In the genomic region with DNA sequence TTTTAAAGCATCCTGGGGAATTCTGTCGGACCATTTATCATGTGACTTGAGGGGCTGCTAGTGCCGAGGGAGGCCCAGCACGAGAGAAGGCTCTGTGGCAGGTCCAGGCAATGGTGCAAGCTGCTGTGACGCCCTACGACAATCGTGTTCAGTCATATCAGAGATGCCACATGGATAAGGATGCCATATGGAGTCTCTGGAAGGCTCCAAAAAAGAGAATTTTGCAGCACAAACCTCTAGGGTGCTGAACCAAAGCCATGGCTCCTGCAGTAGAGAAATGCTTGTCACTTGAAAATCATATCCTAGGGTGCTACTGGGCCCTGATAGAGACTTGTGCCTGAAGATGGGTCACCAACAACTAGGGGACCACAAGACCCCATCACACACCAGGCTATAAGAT, we compare ENCODE assay signal across 32 cellular contexts. TPM values are rescaled to one million over a fixed set of nuclear protein-coding genes. Genes with fewer than 3 reads are reported as not detected.
"Had no signal": no experiment of that assay in that cellular context is flagged by ENCODE, and none has a peak within 500 bp of the region (broad histone marks: within the 10 kb centered on the region; RNA-seq: fewer than 3 reads in every experiment).

No MANE protein-coding gene starts in this region.

- H3K9me3 Mint-ChIP-seq: activated naive CD4-positive, alpha-beta T cell treated with anti-CD3 and anti-CD28 coated beads, Interleukin-2, amount 50 U/mL, for 24 hours; activated T-helper 17 cell treated with anti-CD3 and anti-CD28 coated beads, Interleukin-2, amount 50 U/mL, for 72 hours; effector memory CD8-positive, alpha-beta T cell; T-helper 2 cell treated with Interferon-gamma antibody and Interleukin-4, amounts not matched to agents 5 μg/mL and 100 μg/mL, for 36 hours had no signal

- DNase-seq: activated B cell treated with CpG ODN at 0.5 μM for 24 hours; activated CD4-positive, alpha-beta T cell treated with anti-CD3 and anti-CD28 coated beads for 48 hours; activated CD4-positive, alpha-beta T cell treated with anti-CD3 and anti-CD28 coated beads, Interleukin-2, amount 50 U/mL, for 1 hour; activated CD4-positive, alpha-beta T cell treated with anti-CD3 and anti-CD28 coated beads, Interleukin-2, amount 50 U/mL, for 48 hours; activated CD8-positive, alpha-beta memory T cell treated with anti-CD3 and anti-CD28 coated beads for 24 hours; activated CD8-positive, alpha-beta T cell treated with anti-CD3 and anti-CD28 coated beads for 36 hours; activated effector memory CD4-positive, alpha-beta T cell treated with Interleukin-2 at 50 U/mL for 16 hours; activated gamma-delta T cell treated with Interleukin-2 at 50 U/mL for 16 hours; activated naive CD4-positive, alpha-beta T cell treated with Interleukin-2 at 50 U/mL for 16 hours; activated naive CD8-positive, alpha-beta T cell treated with anti-CD3 and anti-CD28 coated beads for 36 hours; activated naive CD8-positive, alpha-beta T cell treated with anti-CD3 and anti-CD28 coated beads, Interleukin-2, amount 50 U/mL, for 24 hours; activated T-cell treated with anti-CD3 and anti-CD28 coated beads, Interleukin-2, amount 50 U/mL, for 4 hours; adrenal gland; amygdala; body of pancreas; cortex of kidney; dermis blood vessel endothelial cell; effector CD4-positive, alpha-beta T cell; effector memory CD8-positive, alpha-beta T cell; erythroblast; foreskin keratinocyte; gastrocnemius medialis; glutamatergic neuron; heart right ventricle; T-helper 1 cell; T-helper 17 cell; T1000; WERI-Rb-1 had no signal

- H3K27me3 Mint-ChIP-seq: activated B cell treated with CpG ODN at 0.5 μM for 24 hours; activated CD8-positive, alpha-beta T cell treated with anti-CD3 and anti-CD28 coated beads for 36 hours; activated naive CD4-positive, alpha-beta T cell treated with anti-CD3 and anti-CD28 coated beads, Interleukin-2, amount 50 U/mL, for 24 hours had no signal

- H3K27ac Mint-ChIP-seq: activated B cell treated with CpG ODN at 0.5 μM for 24 hours; activated CD8-positive, alpha-beta T cell treated with anti-CD3 and anti-CD28 coated beads for 36 hours; activated naive CD4-positive, alpha-beta T cell treated with anti-CD3 and anti-CD28 coated beads, Interleukin-2, amount 50 U/mL, for 24 hours; activated naive CD8-positive, alpha-beta T cell treated with anti-CD3 and anti-CD28 coated beads for 36 hours; activated naive CD8-positive, alpha-beta T cell treated with anti-CD3 and anti-CD28 coated beads, Interleukin-2, amount 50 U/mL, for 24 hours; activated T-helper 17 cell treated with anti-CD3 and anti-CD28 coated beads, Interleukin-2, amount 50 U/mL, for 72 hours; effector memory CD8-positive, alpha-beta T cell; T-helper 17 cell; T-helper 2 cell treated with Interferon-gamma antibody and Interleukin-4, amounts not matched to agents 5 μg/mL and 100 μg/mL, for 36 hours had no signal

- H3K4me1 Mint-ChIP-seq: activated B cell treated with CpG ODN at 0.5 μM for 24 hours; activated naive CD4-positive, alpha-beta T cell treated with anti-CD3 and anti-CD28 coated beads, Interleukin-2, amount 50 U/mL, for 24 hours; activated naive CD8-positive, alpha-beta T cell treated with anti-CD3 and anti-CD28 coated beads for 36 hours; activated naive CD8-positive, alpha-beta T cell treated with anti-CD3 and anti-CD28 coated beads, Interleukin-2, amount 50 U/mL, for 24 hours; activated T-helper 17 cell treated with anti-CD3 and anti-CD28 coated beads, Interleukin-2, amount 50 U/mL, for 72 hours had no signal

- H3K4me3 Mint-ChIP-seq: activated B cell treated with CpG ODN at 0.5 μM for 24 hours; activated CD8-positive, alpha-beta T cell treated with anti-CD3 and anti-CD28 coated beads for 36 hours; activated naive CD4-positive, alpha-beta T cell treated with anti-CD3 and anti-CD28 coated beads, Interleukin-2, amount 50 U/mL, for 24 hours; activated naive CD8-positive, alpha-beta T cell treated with anti-CD3 and anti-CD28 coated beads for 36 hours; activated naive CD8-positive, alpha-beta T cell treated with anti-CD3 and anti-CD28 coated beads, Interleukin-2, amount 50 U/mL, for 24 hours; activated T-cell treated with anti-CD3 and anti-CD28 coated beads, Interleukin-2, amount 50 U/mL, for 4 hours; activated T-helper 17 cell treated with anti-CD3 and anti-CD28 coated beads, Interleukin-2, amount 50 U/mL, for 72 hours; effector memory CD8-positive, alpha-beta T cell; T-helper 17 cell; T-helper 2 cell treated with Interferon-gamma antibody and Interleukin-4, amounts not matched to agents 5 μg/mL and 100 μg/mL, for 36 hours had no signal

- ATAC-seq: activated CD4-positive, CD25-positive, alpha-beta regulatory T cell treated with anti-CD3 and anti-CD28 coated beads, Interleukin-2, amount 50 U/mL, for 24 hours; activated CD8-positive, alpha-beta T cell treated with anti-CD3 and anti-CD28 coated beads for 36 hours; activated naive CD8-positive, alpha-beta T cell treated with anti-CD3 and anti-CD28 coated beads, Interleukin-2, amount 50 U/mL, for 24 hours; activated T-cell treated with anti-CD3 and anti-CD28 coated beads, Interleukin-2, amount 50 U/mL, for 4 hours; activated T-helper 17 cell treated with anti-CD3 and anti-CD28 coated beads, Interleukin-2, amount 50 U/mL, for 72 hours; body of pancreas; effector memory CD8-positive, alpha-beta T cell; foreskin keratinocyte; gastrocnemius medialis; heart right ventricle; T-helper 17 cell had no signal

RNA-seq across cellular contexts. Expression of gene CD6, which starts 6.7 kb away (rescaled TPM):
- total RNA-seq: dermis blood vessel endothelial cell had no signal

RNA-seq across cellular contexts. Expression of gene TMEM132A, which starts 40.5 kb away (rescaled TPM):
- total RNA-seq: T-helper 17 cell had no signal
